Comparison of ENCODE assay signal across 28 cellular contexts in genomic region chr16:82846806-82847205, GRCh38.
"Had no signal": no experiment of that assay in that cellular context is flagged by ENCODE, and none has a peak within 500 bp of the region (broad histone marks: within the 10 kb centered on the region; RNA-seq: fewer than 3 reads in every experiment).

No MANE protein-coding gene starts in this region.

- H3K4me1 ChIP-seq: pancreas, prostate gland, upper lobe of left lung, vagina had no signal

- H3K36me3 ChIP-seq: pancreas, prostate gland, upper lobe of left lung, vagina had no signal

- H3K4me3 Mint-ChIP-seq: activated CD4-positive, alpha-beta memory T cell treated with anti-CD3 and anti-CD28 coated beads, Interleukin-2, amount 10 ng/mL, durations not matched to agents 7 days and 5 days; activated CD4-positive, alpha-beta T cell treated with anti-CD3 and anti-CD28 coated beads, Interleukin-2, amount 10 ng/mL, durations not matched to agents 7 days and 5 days; activated T-cell treated with anti-CD3 and anti-CD28 coated beads, Interleukin-2, amount 50 U/mL, for 4 hours; activated T-helper 17 cell treated with anti-CD3 and anti-CD28 coated beads, Interleukin-2, amount 50 U/mL, for 72 hours; mesothelial cell of epicardium; naive B cell; nephron progenitor cell; stimulated activated memory B cell treated with anti-CD40 and anti-IgM and Interleukin-4, amounts not matched to agents 10 μg/mL and 1 μg/mL and 100 μg/mL, for 72 hours; stimulated activated naive CD8-positive, alpha-beta T cell treated with anti-CD3 and anti-CD28 coated beads, Interleukin-15, amount 100 ng/mL, for 72 hours; T-helper 17 cell; WTC11 had no signal

- H3K9me3 Mint-ChIP-seq: activated CD4-positive, alpha-beta T cell treated with anti-CD3 and anti-CD28 coated beads, Interleukin-2, amount 10 ng/mL, durations not matched to agents 7 days and 5 days; activated T-helper 17 cell treated with anti-CD3 and anti-CD28 coated beads, Interleukin-2, amount 50 U/mL, for 72 hours had no signal

- ATAC-seq: activated T-cell treated with anti-CD3 and anti-CD28 coated beads, Interleukin-2, amount 50 U/mL, for 4 hours; activated T-helper 17 cell treated with anti-CD3 and anti-CD28 coated beads, Interleukin-2, amount 50 U/mL, for 72 hours; esophagus mucosa; left colon; pancreas; sciatic nerve; stimulated activated memory B cell treated with anti-CD40 and anti-IgM and Interleukin-4, amounts not matched to agents 10 μg/mL and 1 μg/mL and 100 μg/mL, for 72 hours; stimulated activated naive CD8-positive, alpha-beta T cell treated with anti-CD3 and anti-CD28 coated beads, Interleukin-15, amount 100 ng/mL, for 72 hours; T-helper 17 cell; WTC11 had no signal

- H2AFZ ChIP-seq: hepatocyte had no signal

- H3K27me3 ChIP-seq: hepatocyte, pancreas, upper lobe of left lung, vagina had no signal

- H3K9me3 ChIP-seq: pancreas, prostate gland, upper lobe of left lung, vagina had no signal

- H3K27ac ChIP-seq: hepatocyte, pancreas, prostate gland, upper lobe of left lung, vagina had no signal

- H3K79me2 ChIP-seq: hepatocyte had no signal

- H3K4me1 Mint-ChIP-seq: activated CD4-positive, alpha-beta memory T cell treated with anti-CD3 and anti-CD28 coated beads, Interleukin-2, amount 10 ng/mL, durations not matched to agents 7 days and 5 days; activated CD4-positive, alpha-beta T cell treated with anti-CD3 and anti-CD28 coated beads, Interleukin-2, amount 10 ng/mL, durations not matched to agents 7 days and 5 days; activated T-helper 17 cell treated with anti-CD3 and anti-CD28 coated beads, Interleukin-2, amount 50 U/mL, for 72 hours; mesothelial cell of epicardium; naive B cell; stimulated activated memory B cell treated with anti-CD40 and anti-IgM and Interleukin-4, amounts not matched to agents 10 μg/mL and 1 μg/mL and 100 μg/mL, for 72 hours; stimulated activated naive CD8-positive, alpha-beta T cell treated with anti-CD3 and anti-CD28 coated beads, Interleukin-15, amount 100 ng/mL, for 72 hours; T-helper 17 cell had no signal

- DNase-seq: activated CD4-positive, alpha-beta memory T cell treated with anti-CD3 and anti-CD28 coated beads, Interleukin-2, amount 10 ng/mL, durations not matched to agents 7 days and 5 days; activated CD4-positive, alpha-beta T cell treated with anti-CD3 and anti-CD28 coated beads for 1 hour; activated CD4-positive, alpha-beta T cell treated with anti-CD3 and anti-CD28 coated beads, Interleukin-2, amount 10 ng/mL, durations not matched to agents 7 days and 5 days; activated gamma-delta T cell treated with Interleukin-2 at 50 U/mL for 16 hours; activated naive CD4-positive, alpha-beta T cell treated with anti-CD3 and anti-CD28 coated beads, Interleukin-2, amount 50 U/mL, for 16 hours; activated T-cell treated with anti-CD3 and anti-CD28 coated beads, Interleukin-2, amount 50 U/mL, for 4 hours; amniotic stem cell; central memory CD4-positive, alpha-beta T cell; left colon; naive B cell; nephron progenitor cell; pancreas; retina; small intestine; stimulated activated CD4-positive, alpha-beta T cell treated with anti-CD3 and anti-CD28 coated beads, Interleukin-4, amount 100 ng/mL, for 24 hours; stimulated activated naive CD8-positive, alpha-beta T cell treated with anti-CD3 and anti-CD28 coated beads, Interleukin-15, amount 100 ng/mL, for 72 hours; substantia nigra; T-helper 17 cell; upper lobe of left lung had no signal

- H3K27me3 Mint-ChIP-seq: activated CD4-positive, alpha-beta T cell treated with anti-CD3 and anti-CD28 coated beads, Interleukin-2, amount 10 ng/mL, durations not matched to agents 7 days and 5 days; stimulated activated memory B cell treated with anti-CD40 and anti-IgM and Interleukin-4, amounts not matched to agents 10 μg/mL and 1 μg/mL and 100 μg/mL, for 72 hours; stimulated activated naive CD8-positive, alpha-beta T cell treated with anti-CD3 and anti-CD28 coated beads, Interleukin-15, amount 100 ng/mL, for 72 hours had no signal

- H3K4me3 ChIP-seq: hepatocyte, pancreas, prostate gland, upper lobe of left lung, vagina had no signal

- H3K4me2 ChIP-seq: hepatocyte had no signal

- H3K27ac Mint-ChIP-seq: activated CD4-positive, alpha-beta memory T cell treated with anti-CD3 and anti-CD28 coated beads, Interleukin-2, amount 10 ng/mL, durations not matched to agents 7 days and 5 days; activated CD4-positive, alpha-beta T cell treated with anti-CD3 and anti-CD28 coated beads, Interleukin-2, amount 10 ng/mL, durations not matched to agents 7 days and 5 days; activated T-helper 17 cell treated with anti-CD3 and anti-CD28 coated beads, Interleukin-2, amount 50 U/mL, for 72 hours; mesothelial cell of epicardium; naive B cell; nephron progenitor cell; stimulated activated memory B cell treated with anti-CD40 and anti-IgM and Interleukin-4, amounts not matched to agents 10 μg/mL and 1 μg/mL and 100 μg/mL, for 72 hours; stimulated activated naive CD8-positive, alpha-beta T cell treated with anti-CD3 and anti-CD28 coated beads, Interleukin-15, amount 100 ng/mL, for 72 hours; T-helper 17 cell; WTC11 had no signal

- H3K36me3 Mint-ChIP-seq: mesothelial cell of epicardium; stimulated activated memory B cell treated with anti-CD40 and anti-IgM and Interleukin-4, amounts not matched to agents 10 μg/mL and 1 μg/mL and 100 μg/mL, for 72 hours had no signal
